29 cellular contexts compared by ENCODE assay signal in genomic region chr1:76135835-76136234, GRCh38.
"Had no signal": no experiment of that assay in that cellular context is flagged by ENCODE, and none has a peak within 500 bp of the region (broad histone marks: within the 10 kb centered on the region; RNA-seq: fewer than 3 reads in every experiment).

No MANE protein-coding gene starts in this region.

- DNase-seq: activated B cell treated with CpG ODN at 0.5 μM for 24 hours; activated CD4-positive, alpha-beta T cell treated with anti-CD3 and anti-CD28 coated beads for 48 hours; activated CD4-positive, alpha-beta T cell treated with anti-CD3 and anti-CD28 coated beads, Interleukin-2, amount 50 U/mL, for 1 hour; activated CD4-positive, alpha-beta T cell treated with anti-CD3 and anti-CD28 coated beads, Interleukin-2, amount 50 U/mL, for 48 hours; activated CD8-positive, alpha-beta memory T cell treated with anti-CD3 and anti-CD28 coated beads for 24 hours; activated CD8-positive, alpha-beta T cell treated with anti-CD3 and anti-CD28 coated beads for 36 hours; activated effector memory CD4-positive, alpha-beta T cell treated with anti-CD3 and anti-CD28 coated beads, Interleukin-2, amount 50 U/mL, for 16 hours; activated naive CD4-positive, alpha-beta T cell treated with anti-CD3 and anti-CD28 coated beads for 36 hours; activated naive CD8-positive, alpha-beta T cell treated with anti-CD3 and anti-CD28 coated beads for 36 hours; activated naive CD8-positive, alpha-beta T cell treated with anti-CD3 and anti-CD28 coated beads, Interleukin-2, amount 50 U/mL, for 24 hours; activated T-cell treated with anti-CD3 and anti-CD28 coated beads, Interleukin-2, amount 50 U/mL, for 4 hours; adrenal gland; amygdala; aorta; body of pancreas; central memory CD4-positive, alpha-beta T cell; cerebellar nuclear complex; colonic mucosa; effector CD8-positive, alpha-beta T cell; esophagus squamous epithelium; foreskin melanocyte; T-helper 1 cell; T-helper 17 cell; T1000; WERI-Rb-1 had no signal

- H3K9me3 ChIP-seq: adrenal gland, body of pancreas, colonic mucosa, esophagus squamous epithelium had no signal

- H3K27me3 Mint-ChIP-seq: activated B cell treated with CpG ODN at 0.5 μM for 24 hours; activated CD8-positive, alpha-beta T cell treated with anti-CD3 and anti-CD28 coated beads for 36 hours; activated naive CD4-positive, alpha-beta T cell treated with anti-CD3 and anti-CD28 coated beads, Interleukin-2, amount 50 U/mL, for 24 hours; activated naive CD8-positive, alpha-beta T cell treated with anti-CD3 and anti-CD28 coated beads for 36 hours; activated naive CD8-positive, alpha-beta T cell treated with anti-CD3 and anti-CD28 coated beads, Interleukin-2, amount 50 U/mL, for 24 hours had no signal

- H3K4me1 Mint-ChIP-seq: activated naive CD4-positive, alpha-beta T cell treated with anti-CD3 and anti-CD28 coated beads, Interleukin-2, amount 50 U/mL, for 24 hours had no signal

- H3K27me3 ChIP-seq: adrenal gland, body of pancreas, colonic mucosa, esophagus squamous epithelium had no signal

- H3K27ac Mint-ChIP-seq: activated B cell treated with CpG ODN at 0.5 μM for 24 hours; activated CD8-positive, alpha-beta T cell treated with anti-CD3 and anti-CD28 coated beads for 36 hours; activated naive CD4-positive, alpha-beta T cell treated with anti-CD3 and anti-CD28 coated beads for 36 hours; activated naive CD4-positive, alpha-beta T cell treated with anti-CD3 and anti-CD28 coated beads, Interleukin-2, amount 50 U/mL, for 24 hours; activated naive CD8-positive, alpha-beta T cell treated with anti-CD3 and anti-CD28 coated beads for 36 hours; activated naive CD8-positive, alpha-beta T cell treated with anti-CD3 and anti-CD28 coated beads, Interleukin-2, amount 50 U/mL, for 24 hours; activated T-helper 2 cell treated with anti-CD3 and anti-CD28 coated beads, Interferon-gamma antibody, Interleukin-2, Interleukin-4, amounts not matched to agents 10 μg/mL and 5 μg/mL and 100 μg/mL, durations not matched to agents 14 hours and 24 hours and 36 hours; T-helper 17 cell; T-helper 2 cell treated with Interferon-gamma antibody and Interleukin-4, amounts not matched to agents 5 μg/mL and 100 μg/mL, for 36 hours had no signal

- H3K36me3 ChIP-seq: adrenal gland, colonic mucosa, esophagus squamous epithelium, WERI-Rb-1 had no signal

- H3K9me3 Mint-ChIP-seq: activated B cell treated with CpG ODN at 0.5 μM for 24 hours; activated CD8-positive, alpha-beta T cell treated with anti-CD3 and anti-CD28 coated beads for 36 hours; activated naive CD4-positive, alpha-beta T cell treated with anti-CD3 and anti-CD28 coated beads for 36 hours; activated naive CD4-positive, alpha-beta T cell treated with anti-CD3 and anti-CD28 coated beads, Interleukin-2, amount 50 U/mL, for 24 hours; activated naive CD8-positive, alpha-beta T cell treated with anti-CD3 and anti-CD28 coated beads for 36 hours; activated naive CD8-positive, alpha-beta T cell treated with anti-CD3 and anti-CD28 coated beads, Interleukin-2, amount 50 U/mL, for 24 hours; activated T-cell treated with anti-CD3 and anti-CD28 coated beads, Interleukin-2, amount 50 U/mL, for 4 hours; activated T-helper 2 cell treated with anti-CD3 and anti-CD28 coated beads, Interferon-gamma antibody, Interleukin-2, Interleukin-4, amounts not matched to agents 10 μg/mL and 5 μg/mL and 100 μg/mL, durations not matched to agents 14 hours and 24 hours and 36 hours; T-helper 2 cell treated with Interferon-gamma antibody and Interleukin-4, amounts not matched to agents 5 μg/mL and 100 μg/mL, for 36 hours had no signal

- H3K27ac ChIP-seq: adrenal gland, body of pancreas, colonic mucosa, epithelial cell of prostate, WERI-Rb-1 had no signal

- H3K4me3 Mint-ChIP-seq: activated B cell treated with CpG ODN at 0.5 μM for 24 hours; activated CD8-positive, alpha-beta T cell treated with anti-CD3 and anti-CD28 coated beads for 36 hours; activated naive CD4-positive, alpha-beta T cell treated with anti-CD3 and anti-CD28 coated beads for 36 hours; activated naive CD4-positive, alpha-beta T cell treated with anti-CD3 and anti-CD28 coated beads, Interleukin-2, amount 50 U/mL, for 24 hours; activated naive CD8-positive, alpha-beta T cell treated with anti-CD3 and anti-CD28 coated beads for 36 hours; activated naive CD8-positive, alpha-beta T cell treated with anti-CD3 and anti-CD28 coated beads, Interleukin-2, amount 50 U/mL, for 24 hours; activated T-cell treated with anti-CD3 and anti-CD28 coated beads, Interleukin-2, amount 50 U/mL, for 4 hours; T-helper 17 cell; T-helper 2 cell treated with Interferon-gamma antibody and Interleukin-4, amounts not matched to agents 5 μg/mL and 100 μg/mL, for 36 hours had no signal

- H3K4me3 ChIP-seq: adrenal gland, body of pancreas, colonic mucosa, esophagus squamous epithelium had no signal

- H3K36me3 Mint-ChIP-seq: activated naive CD4-positive, alpha-beta T cell treated with anti-CD3 and anti-CD28 coated beads, Interleukin-2, amount 50 U/mL, for 24 hours; activated naive CD8-positive, alpha-beta T cell treated with anti-CD3 and anti-CD28 coated beads for 36 hours had no signal

- H3K4me1 ChIP-seq: adrenal gland, body of pancreas, colonic mucosa had no signal
